Comparison of ENCODE assay signal across 3 cellular contexts in genomic region chrX:153073331-153073730, GRCh38. TPM values are rescaled to one million over a fixed set of nuclear protein-coding genes. Genes with fewer than 3 reads are reported as not detected.
"Had no signal": no experiment of that assay in that cellular context is flagged by ENCODE, and none has a peak within 500 bp of the region (broad histone marks: within the 10 kb centered on the region; RNA-seq: fewer than 3 reads in every experiment).

No MANE protein-coding gene starts in this region.

RNA-seq across cellular contexts. Expression of gene PNMA6A, which starts 1.1 kb away (rescaled TPM):
- polyA plus RNA-seq: naive thymus-derived CD8-positive, alpha-beta T cell had no signal

RNA-seq across cellular contexts. Expression of gene PNMA3, which starts 17.1 kb away (rescaled TPM):
- total RNA-seq: osteoblast, osteocyte had no signal
